Comparison of ENCODE assay signal across 8 cellular contexts in genomic region chr17:39863918-39864746, GRCh38. TPM values are rescaled to one million over a fixed set of nuclear protein-coding genes. Genes with fewer than 3 reads are reported as not detected.
DNase-seq lines count a peak whose midpoint lies in the region; ATAC-seq and TF ChIP-seq lines count a peak whose summit lies in the region.

Gene IKZF3 (minus strand): TSS chr17:39864312. CDS start chr17:39864126, 186 bp downstream.

- H3K4me3 Mint-ChIP-seq in CD14-positive monocyte = peak within 1 kb of the TSS; percentile 66 to 85
- peak within 1 kb of the TSS; percentile 9 to 43 (median 24) for H3K4me3 Mint-ChIP-seq in brain

- H3K9me3 ChIP-seq in KOPT-K1 (ENCODE audit: insufficient read depth, low read length, poor library complexity, severe bottlenecking) (peaks cover 10% of the 10 kb centered on the region), right lobe of liver (no peaks in the 10 kb centered on the region)

- H3K27ac Mint-ChIP-seq in CD14-positive monocyte = peak within 1 kb of the TSS in 1 of 7 donors; percentile 82
- no peak within 1 kb of the TSS for H3K27ac Mint-ChIP-seq in brain

- H3K4me1 ChIP-seq in right lobe of liver = no peaks in the 10 kb centered on the region

- peak within 1 kb of the TSS in 2 of 3 donors; percentile 0 to 14 for H3K4me3 ChIP-seq in right lobe of liver

- H3K36me3 Mint-ChIP-seq in CD14-positive monocyte (peaks cover 0 to 11% of the 10 kb centered on the region in 2 donors), brain (no peaks in the 10 kb centered on the region)

- H3K9me3 Mint-ChIP-seq in CD14-positive monocyte (peaks cover 12 to 24% (median 18%) of the 10 kb centered on the region in 7 donors), brain (peaks cover 0 to 11% (median 2%) of the 10 kb centered on the region in 5 experiments)

- TF ChIP-seq CTCF in CD14-positive monocyte (IDR thresholded peaks at IDR 0.05) = no peak
- no peak for TF ChIP-seq CTCF in brain (conservative IDR thresholded peaks at IDR 0.05)
- peak in 3 of 4 donors; percentile 30 to 58 (median 48) for TF ChIP-seq CTCF in right lobe of liver (IDR thresholded peaks at IDR 0.05)

- peak within 1 kb of the TSS; percentile 64 for H3K27ac ChIP-seq in KOPT-K1 (ENCODE audit: low read depth, low read length, poor library complexity, severe bottlenecking)
- H3K27ac ChIP-seq in right lobe of liver = no peak within 1 kb of the TSS

- intact Hi-C loops in CD14-positive monocyte (cut with micrococcal nuclease) = no loop called here
- intact Hi-C loops in right lobe of liver (cut with DNase I) = no loop called here

- no peaks in the 10 kb centered on the region for H3K27me3 ChIP-seq in right lobe of liver

- H3K27me3 Mint-ChIP-seq in CD14-positive monocyte (ENCODE audit: low read depth in 3 of 3) (peaks cover 58 to 63% (median 60%) of the 10 kb centered on the region in 3 donors), brain (peaks cover 83% of the 10 kb centered on the region)

- TF ChIP-seq POLR2A in GM19193 (IDR thresholded peaks at IDR 0.05; ENCODE audit: extremely low read depth, insufficient read depth, insufficient read length) (peak; percentile 82), right lobe of liver (IDR thresholded peaks at IDR 0.05) (no peak)

- peak; percentile 48 for DNase-seq in CD14-positive monocyte (ENCODE audit: low spot score)
- DNase-seq in UCSD-AML1 (lab: John Stamatoyannopoulos, UW; ENCODE audit: unreplicated experiment) = peak; percentile 45
- peak; percentile 86 to 90 (median 90) for DNase-seq in right lobe of liver
- peak; percentile 65 for DNase-seq in stimulated activated CD8-positive, alpha-beta memory T cell treated with anti-CD3 and anti-CD28 coated beads, Interleukin-15, amount 100 ng/mL, for 24 hours (ENCODE audit: low read depth)
- no peak for DNase-seq in OCI-M2 (lab: John Stamatoyannopoulos, UW; ENCODE audit: unreplicated experiment)

- H3K36me3 ChIP-seq in KOPT-K1 (ENCODE audit: insufficient read depth, low read length) (no peaks in the 10 kb centered on the region), right lobe of liver (no peaks in the 10 kb centered on the region)

- under 1% methylated on average over 27 of the region's 50 CpGs for WGBS in right lobe of liver (ENCODE audit: insufficient coverage, low coverage, low lambda C conversion rate, missing lambda C conversion rate)

- ATAC-seq in right lobe of liver = peak; percentile 99 to 100 (median 100)

- H3K4me1 Mint-ChIP-seq in CD14-positive monocyte (peaks cover 34% of the 10 kb centered on the region), brain (peaks cover 14% of the 10 kb centered on the region)

RNA-seq across cellular contexts. Expression of gene IKZF3, which starts in this region (rescaled TPM):
- polyA plus RNA-seq in CD14-positive monocyte (under 1 TPM; 0.05 to 0.15 TPM), brain (ENCODE audit: insufficient read depth, low read depth, low replicate concordance) (0.31 TPM)
- total RNA-seq in right lobe of liver = 1 to 10 TPM in 3 of 6 experiments, under 1 TPM in 3; 0.22 to 1.9 (median 0.92) TPM

Comparison
In these comparisons a context has a peak if more than half of its experiments do, and no peak if none do; other contexts are left out.
1. Peak in DNase-seq in CD14-positive monocyte; RNA of the gene not detected or under 1 TPM.
2. CTCF ChIP-seq: peak in right lobe of liver (3 of 4); none in CD14-positive monocyte (single experiment) and brain (0 of 2).